ENCODE assay signal across 28 cellular contexts in the genomic region with DNA sequence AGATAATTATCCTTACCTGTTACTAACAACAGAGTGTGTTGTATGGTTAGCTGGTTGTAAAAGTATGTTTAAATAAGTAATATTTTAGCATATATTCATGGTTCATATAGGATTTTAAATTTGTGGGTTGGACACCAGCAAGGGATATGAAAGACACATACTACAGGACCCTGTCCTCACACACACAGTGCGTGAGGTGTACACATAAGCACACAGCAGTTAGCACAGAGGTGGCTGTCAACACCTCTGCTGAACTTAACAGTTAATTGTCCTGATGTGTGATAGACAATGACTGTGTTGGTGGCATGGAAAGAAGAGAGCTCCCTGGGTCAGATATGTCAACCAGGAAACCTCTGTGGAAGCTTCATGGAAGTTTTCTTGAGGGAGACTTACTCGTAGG.
"Had no signal": no experiment of that assay in that cellular context is flagged by ENCODE, and none has a peak within 500 bp of the region (broad histone marks: within the 10 kb centered on the region; RNA-seq: fewer than 3 reads in every experiment).

No MANE protein-coding gene starts in this region.

- H3K4me1 ChIP-seq: pancreas, right lobe of liver, sigmoid colon, suprapubic skin, tibial artery, transverse colon, upper lobe of right lung, uterus had no signal

- H3K27me3 ChIP-seq: neutrophil, pancreas, right lobe of liver, sigmoid colon, suprapubic skin, testis, tibial artery, transverse colon, upper lobe of right lung, uterus had no signal

- H3K4me3 ChIP-seq: pancreas, psoas muscle, right lobe of liver, sigmoid colon, suprapubic skin, testis, tibial artery, transverse colon, upper lobe of right lung, uterus had no signal

- ATAC-seq: naive thymus-derived CD8-positive, alpha-beta T cell; natural killer cell treated with Interleukin-12 subunit alpha and Interleukin-12 subunit beta and Interleukin-15 and Interleukin-18, amount 100 ng/mL, for 72 hours; pancreas; psoas muscle; right cardiac atrium; right lobe of liver; stimulated activated effector memory CD8-positive, alpha-beta T cell treated with anti-CD3 and anti-CD28 coated beads, Interleukin-12 subunit alpha, Interleukin-12 subunit beta, amount 100 ng/mL, for 72 hours; stimulated activated naive CD8-positive, alpha-beta T cell treated with anti-CD3 and anti-CD28 coated beads, Interleukin-15, amount 100 ng/mL, for 72 hours; stimulated activated naive CD8-positive, alpha-beta T cell treated with anti-CD3 and anti-CD28 coated beads, Interleukin-15, Interleukin-2, amounts not matched to agents 100 U/mL and 50 U/mL, for 24 hours; upper lobe of right lung had no signal

- H3K27ac ChIP-seq: neutrophil, pancreas, psoas muscle, right lobe of liver, sigmoid colon, suprapubic skin, testis, tibial artery, transverse colon, upper lobe of right lung, uterus had no signal

- DNase-seq: naive thymus-derived CD8-positive, alpha-beta T cell; nephron progenitor cell; nucleus accumbens; pancreas; psoas muscle; right cardiac atrium; right lobe of liver; sigmoid colon; small intestine; stimulated activated CD4-positive, alpha-beta T cell treated with anti-CD3 and anti-CD28 coated beads, Interleukin-15, amount 100 ng/mL, for 24 hours; stimulated activated CD4-positive, alpha-beta T cell treated with anti-CD3 and anti-CD28 coated beads, Interleukin-2, amount 100 ng/mL, for 24 hours; stimulated activated CD4-positive, alpha-beta T cell treated with anti-CD3 and anti-CD28 coated beads, Interleukin-2, amount 100 ng/mL, for 48 hours; stimulated activated CD4-positive, alpha-beta T cell treated with anti-CD3 and anti-CD28 coated beads, Interleukin-4, amount 100 ng/mL, for 24 hours; stimulated activated naive CD4-positive, alpha-beta T cell; stimulated activated naive CD8-positive, alpha-beta T cell treated with anti-CD3 and anti-CD28 coated beads, Interleukin-15, amount 100 ng/mL, for 72 hours; stimulated activated naive CD8-positive, alpha-beta T cell treated with anti-CD3 and anti-CD28 coated beads, Interleukin-15, Interleukin-2, amounts not matched to agents 100 U/mL and 50 U/mL, for 24 hours; substantia nigra; testis; tibial artery; transverse colon; upper lobe of right lung; uterus had no signal

- H3K27me3 Mint-ChIP-seq: naive thymus-derived CD8-positive, alpha-beta T cell; natural killer cell treated with Interleukin-12 subunit alpha and Interleukin-12 subunit beta and Interleukin-15 and Interleukin-18, amount 100 ng/mL, for 72 hours; stimulated activated naive CD8-positive, alpha-beta T cell treated with anti-CD3 and anti-CD28 coated beads, Interleukin-15, amount 100 ng/mL, for 72 hours; type B pancreatic cell had no signal

- H3K36me3 Mint-ChIP-seq: natural killer cell treated with Interleukin-12 subunit alpha and Interleukin-12 subunit beta and Interleukin-15 and Interleukin-18, amount 100 ng/mL, for 72 hours had no signal

- H3K9me3 ChIP-seq: neutrophil, pancreas, psoas muscle, right lobe of liver, sigmoid colon, suprapubic skin, testis, tibial artery, transverse colon, upper lobe of right lung, uterus had no signal

- H3K9me3 Mint-ChIP-seq: naive thymus-derived CD8-positive, alpha-beta T cell; natural killer cell treated with Interleukin-12 subunit alpha and Interleukin-12 subunit beta and Interleukin-15 and Interleukin-18, amount 100 ng/mL, for 72 hours; nephron progenitor cell; neural crest cell; stimulated activated effector memory CD8-positive, alpha-beta T cell treated with anti-CD3 and anti-CD28 coated beads, Interleukin-12 subunit alpha, Interleukin-12 subunit beta, amount 100 ng/mL, for 72 hours; stimulated activated naive CD8-positive, alpha-beta T cell treated with anti-CD3 and anti-CD28 coated beads, Interleukin-15, amount 100 ng/mL, for 72 hours; type B pancreatic cell had no signal

- H3K4me1 Mint-ChIP-seq: nephron progenitor cell; neural crest cell; stimulated activated effector memory CD8-positive, alpha-beta T cell treated with anti-CD3 and anti-CD28 coated beads, Interleukin-12 subunit alpha, Interleukin-12 subunit beta, amount 100 ng/mL, for 72 hours; stimulated activated naive CD8-positive, alpha-beta T cell treated with anti-CD3 and anti-CD28 coated beads, Interleukin-15, amount 100 ng/mL, for 72 hours had no signal

- H3K36me3 ChIP-seq: pancreas, right lobe of liver, uterus had no signal

- H3K27ac Mint-ChIP-seq: naive thymus-derived CD8-positive, alpha-beta T cell; natural killer cell treated with Interleukin-12 subunit alpha and Interleukin-12 subunit beta and Interleukin-15 and Interleukin-18, amount 100 ng/mL, for 72 hours; nephron progenitor cell; stimulated activated effector memory CD8-positive, alpha-beta T cell treated with anti-CD3 and anti-CD28 coated beads, Interleukin-12 subunit alpha, Interleukin-12 subunit beta, amount 100 ng/mL, for 72 hours; type B pancreatic cell had no signal

- H3K4me3 Mint-ChIP-seq: naive thymus-derived CD8-positive, alpha-beta T cell; natural killer cell treated with Interleukin-12 subunit alpha and Interleukin-12 subunit beta and Interleukin-15 and Interleukin-18, amount 100 ng/mL, for 72 hours; nephron progenitor cell; neural crest cell; stimulated activated effector memory CD8-positive, alpha-beta T cell treated with anti-CD3 and anti-CD28 coated beads, Interleukin-12 subunit alpha, Interleukin-12 subunit beta, amount 100 ng/mL, for 72 hours; stimulated activated naive CD8-positive, alpha-beta T cell treated with anti-CD3 and anti-CD28 coated beads, Interleukin-15, amount 100 ng/mL, for 72 hours; type B pancreatic cell had no signal
